In the genomic region with DNA sequence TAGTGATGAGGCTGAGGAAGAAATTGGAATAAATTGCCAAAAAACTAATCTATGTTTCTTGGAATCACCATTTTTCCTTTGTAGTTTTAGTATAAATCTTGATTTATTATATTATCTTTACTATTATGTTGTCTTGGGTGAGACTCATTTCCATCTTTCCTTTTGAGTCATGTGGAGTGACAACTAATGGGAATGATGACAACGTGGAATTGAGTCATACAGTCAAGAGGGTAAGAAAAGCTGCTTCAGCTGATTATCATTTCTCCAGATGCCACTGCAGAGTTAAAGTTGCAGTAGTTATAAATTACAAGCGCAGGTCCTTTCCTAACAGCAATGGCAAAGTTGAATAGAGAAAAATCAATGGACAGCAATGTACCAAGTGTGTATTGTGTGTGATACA, we compare ENCODE assay signal across 1 cellular context.
TF ChIP-seq lines count a peak whose summit lies in the region.

No MANE protein-coding gene starts in this region.

TF ChIP-seq in H1, 55 proteins besides CTCF, POLR2A, EP300 and RAD21:
- TF ChIP-seq HDAC6 (IDR thresholded peaks at IDR 0.05; ENCODE audit: low read depth, low read length) (no peak), SP1 (IDR thresholded peaks at IDR 0.05; ENCODE audit: low read depth, low read length) (no peak), KDM5A (IDR thresholded peaks at IDR 0.05; ENCODE audit: low read length) (no peak), SP2 (IDR thresholded peaks at IDR 0.05; ENCODE audit: low read length) (no peak), BCL11A (IDR thresholded peaks at IDR 0.05; ENCODE audit: low read depth in 2 of 2, low read length in 2 of 2) (no peak), SP4 (IDR thresholded peaks at IDR 0.05; ENCODE audit: low read length) (no peak), BACH1 (IDR thresholded peaks at IDR 0.05; ENCODE audit: low read length) (no peak), TBP (IDR thresholded peaks at IDR 0.05; ENCODE audit: low read depth, low read length) (no peak), TAF7 (optimal IDR thresholded peaks at IDR 0.05; ENCODE audit: borderline replicate concordance, low read depth, low read length) (no peak), RXRA (IDR thresholded peaks at IDR 0.05; ENCODE audit: insufficient read depth, low read depth, low read length) (no peak), TCF12 (IDR thresholded peaks at IDR 0.05; ENCODE audit: low read depth, low read length) (no peak), TAF1 (IDR thresholded peaks at IDR 0.05; ENCODE audit: low read depth, low read length) (no peak), KDM1A (IDR thresholded peaks at IDR 0.05; ENCODE audit: borderline replicate concordance, low read length) (no peak), RNF2 (IDR thresholded peaks at IDR 0.05; ENCODE audit: borderline replicate concordance, low read depth, low read length, missing control alignments, poor library complexity, severe bottlenecking) (no peak), HDAC2 (IDR thresholded peaks at IDR 0.05; ENCODE audit: borderline replicate concordance in 1 of 2, low read depth in 2 of 2, low read length in 2 of 2) (no peak), TEAD4 (IDR thresholded peaks at IDR 0.05; ENCODE audit: low read depth, low read length) (no peak), SAP30 (IDR thresholded peaks at IDR 0.05; ENCODE audit: insufficient read depth, insufficient replicate concordance, low read length) (no peak), CBX8 (IDR thresholded peaks at IDR 0.05; ENCODE audit: borderline replicate concordance, low read depth, low read length) (no peak)
